In genomic region chr3:196287405-196288140, GRCh38 we compare ENCODE assay signal across 8 cellular contexts. TPM values are rescaled to one million over a fixed set of nuclear protein-coding genes. Genes with fewer than 3 reads are reported as not detected.
A peak's percentile ranks its signal among the peaks of the same experiment; 100 is the strongest.
DNase-seq lines count a peak whose midpoint lies in the region; ATAC-seq and TF ChIP-seq lines count a peak whose summit lies in the region.

Gene PCYT1A, minus strand, starts transcription at chr3:196287726. Its CDS starts 17,195 bp downstream, at chr3:196270531.

- DNase-seq in H4 (ENCODE audit: low spot score) (peak; percentile 96), SHP77 (lab: John Stamatoyannopoulos, UW) (peak; percentile 74 to 81), fibroblast of the aortic adventitia (ENCODE audit: low read depth) (peak; percentile 95)
- DNase-seq in activated effector memory CD4-positive, alpha-beta T cell treated with anti-CD3 and anti-CD28 coated beads, Interleukin-2, amount 50 U/mL, for 16 hours, result peak; percentile 90
- peak; percentile 87 for DNase-seq in natural killer cell treated with Interleukin-12 subunit alpha and Interleukin-12 subunit beta and Interleukin-15 and Interleukin-18, amount 100 ng/mL, for 72 hours (ENCODE audit: low spot score)
- DNase-seq in stimulated activated naive CD4-positive, alpha-beta T cell treated with Interleukin-2 at 50 U/mL for 16 hours (lab: John Stamatoyannopoulos, UW), result peak; percentile 70

- H3K4me1 ChIP-seq in DOHH2 (ENCODE audit: control insufficient read depth, low read length), result peaks cover 29% of the 10 kb centered on the region
- H3K4me1 ChIP-seq in Loucy (ENCODE audit: insufficient read depth, low read length, poor library complexity, severe bottlenecking), result peaks cover 25% of the 10 kb centered on the region

- peak within 1 kb of the TSS; percentile 100 for H3K4me3 Mint-ChIP-seq in natural killer cell treated with Interleukin-12 subunit alpha and Interleukin-12 subunit beta and Interleukin-15 and Interleukin-18, amount 100 ng/mL, for 72 hours

- H3F3A ChIP-seq in DOHH2 (ENCODE audit: control insufficient read depth, insufficient read depth) (peaks cover 10% of the 10 kb centered on the region), Loucy (ENCODE audit: low read depth) (no peaks in the 10 kb centered on the region)

- no peaks in the 10 kb centered on the region for H3K27me3 Mint-ChIP-seq in natural killer cell treated with Interleukin-12 subunit alpha and Interleukin-12 subunit beta and Interleukin-15 and Interleukin-18, amount 100 ng/mL, for 72 hours

- H4K20me1 ChIP-seq in DOHH2 (ENCODE audit: control insufficient read depth, insufficient read depth, low read depth, low read length) (0 out of 2 replicates have a peak, but pooled peaks cover 2% of the 10 kb centered on the region), Loucy (ENCODE audit: insufficient read depth, low read length, poor library complexity, severe bottlenecking) (peaks cover 7% of the 10 kb centered on the region)

- H3K4me3 ChIP-seq in DOHH2 (ENCODE audit: low read length), result peak within 1 kb of the TSS; percentile 92
- peak within 1 kb of the TSS; percentile 89 for H3K4me3 ChIP-seq in Loucy (ENCODE audit: low read length, poor library complexity, severe bottlenecking)
- peak within 1 kb of the TSS; percentile 100 for H3K4me3 ChIP-seq in fibroblast of the aortic adventitia (ENCODE audit: low read depth, low read length)

- peak; percentile 93 to 95 for ATAC-seq in natural killer cell treated with Interleukin-12 subunit alpha and Interleukin-12 subunit beta and Interleukin-15 and Interleukin-18, amount 100 ng/mL, for 72 hours

- peaks cover 34 to 45% of the 10 kb centered on the region in 2 donors for H3K4me1 Mint-ChIP-seq in natural killer cell treated with Interleukin-12 subunit alpha and Interleukin-12 subunit beta and Interleukin-15 and Interleukin-18, amount 100 ng/mL, for 72 hours (ENCODE audit: low read depth in 2 of 2)

- H3K36me3 Mint-ChIP-seq in natural killer cell treated with Interleukin-12 subunit alpha and Interleukin-12 subunit beta and Interleukin-15 and Interleukin-18, amount 100 ng/mL, for 72 hours, result peaks cover 10% of the 10 kb centered on the region

- H3K9ac ChIP-seq in Loucy (ENCODE audit: low read depth, low read length, poor library complexity, severe bottlenecking), result peak within 1 kb of the TSS; percentile 92

- H3K27me3 ChIP-seq in DOHH2 (ENCODE audit: control insufficient read depth, low read length) (no peaks in the 10 kb centered on the region), Loucy (ENCODE audit: insufficient read depth, low read length, poor library complexity, severe bottlenecking) (no peaks in the 10 kb centered on the region)

- H3K27ac ChIP-seq in DOHH2 (ENCODE audit: low read depth, low read length), result 0 out of 2 replicates have a peak within 1 kb of the TSS, but pooled peaks have one; percentile 17

- peak within 1 kb of the TSS; percentile 97 to 99 for H3K27ac Mint-ChIP-seq in natural killer cell treated with Interleukin-12 subunit alpha and Interleukin-12 subunit beta and Interleukin-15 and Interleukin-18, amount 100 ng/mL, for 72 hours

- H3K4me2 ChIP-seq in DOHH2 (ENCODE audit: low read length) (peak within 1 kb of the TSS; percentile 75), Loucy (ENCODE audit: low read depth, low read length, poor library complexity, severe bottlenecking) (peak within 1 kb of the TSS; percentile 86)

- no peaks in the 10 kb centered on the region for H3K9me3 Mint-ChIP-seq in natural killer cell treated with Interleukin-12 subunit alpha and Interleukin-12 subunit beta and Interleukin-15 and Interleukin-18, amount 100 ng/mL, for 72 hours

- no peaks in the 10 kb centered on the region; the same call in 1 of the 2 replicates for H3K36me3 ChIP-seq in DOHH2 (ENCODE audit: control insufficient read depth, low read length)
- H3K36me3 ChIP-seq in Loucy (ENCODE audit: insufficient read depth, low read length), result no peaks in the 10 kb centered on the region

- TF ChIP-seq CTCF in DOHH2 (IDR thresholded peaks at IDR 0.05; ENCODE audit: low read depth, low read length, poor library complexity, severe bottlenecking) (no peak), Loucy (conservative IDR thresholded peaks at IDR 0.05; ENCODE audit: low read length) (no peak), fibroblast of the aortic adventitia (IDR thresholded peaks at IDR 0.05; ENCODE audit: insufficient read depth, low read length) (no peak)

- H3K9me3 ChIP-seq in DOHH2 (ENCODE audit: control insufficient read depth, insufficient read depth, low read length) (no peaks in the 10 kb centered on the region), Loucy (ENCODE audit: insufficient read depth, low read depth, low read length) (no peaks in the 10 kb centered on the region)

- H3K9me2 ChIP-seq in DOHH2 (replicated peaks; ENCODE audit: control insufficient read depth, low read length), result no peaks in the 10 kb centered on the region
- H3K9me2 ChIP-seq in Loucy (replicated peaks; ENCODE audit: low read depth, low read length), result no peaks in the 10 kb centered on the region

- H3K79me2 ChIP-seq in DOHH2 (ENCODE audit: control insufficient read depth, low read length), result peaks cover 27% of the 10 kb centered on the region
- H3K79me2 ChIP-seq in Loucy (ENCODE audit: insufficient read depth, low read length), result peaks cover 44% of the 10 kb centered on the region

- peak within 1 kb of the TSS; percentile 94 for H2AFZ ChIP-seq in Loucy (ENCODE audit: low read length)

RNA-seq across cellular contexts. Expression of gene PCYT1A, which starts in this region (rescaled TPM):
- total RNA-seq in H4 (2014; rRNA removed; shearing (Covaris generic)), result 74.3 and 87.9 TPM in 2 replicates
- 76.7 and 80.8 TPM in 2 replicates for total RNA-seq in fibroblast of the aortic adventitia (ENCODE audit: low replicate concordance)
- total RNA-seq in natural killer cell treated with Interleukin-12 subunit alpha and Interleukin-12 subunit beta and Interleukin-15 and Interleukin-18, amount 100 ng/mL, for 72 hours, result 100 to 1,000 TPM in 1 of 2 donors, 10 to 100 TPM in 1; 99.7 to 129 TPM

Comparison
In these comparisons a context has a peak if more than half of its experiments do, and no peak if none do; other contexts are left out.
1. Peak in every context shown above with its lines: DNase-seq, ATAC-seq, H3K4me3 ChIP-seq and H3K27ac ChIP-seq.